15 cellular contexts compared by ENCODE assay signal in genomic region chr16:69365901-69366300, GRCh38. TPM values are rescaled to one million over a fixed set of nuclear protein-coding genes. Genes with fewer than 3 reads are reported as not detected.
DNase-seq lines count a peak whose midpoint lies in the region; ATAC-seq and TF ChIP-seq lines count a peak whose summit lies in the region.
"Had no signal": no experiment of that assay in that cellular context is flagged by ENCODE, and none has a peak within 500 bp of the region (broad histone marks: within the 10 kb centered on the region; RNA-seq: fewer than 3 reads in every experiment).

No MANE protein-coding gene starts in this region.

- intact Hi-C loops in uterus (cut with DNase I; ENCODE audit: low total_unique reads): no loop called here

- ATAC-seq in T-helper 17 cell: no peak
- ATAC-seq: CD8-positive, alpha-beta T cell had no signal

- TF ChIP-seq CTCF in fibroblast of mammary gland (conservative IDR thresholded peaks at IDR 0.05; ENCODE audit: control insufficient read depth, insufficient read depth, low read depth, low read length) (no peak), uterus (IDR thresholded peaks at IDR 0.05) (no peak)

- H3K4me1 ChIP-seq in uterus: no peaks in the 10 kb centered on the region
- H3K4me1 ChIP-seq: Peyer's patch had no signal

- no peak overlapping the region for H3K4me3 Mint-ChIP-seq in activated naive CD4-positive, alpha-beta T cell treated with anti-CD3 and anti-CD28 coated beads, Interleukin-2, amount 50 U/mL, for 24 hours
- H3K4me3 Mint-ChIP-seq in T-helper 17 cell: no peak overlapping the region
- H3K4me3 Mint-ChIP-seq: CD8-positive, alpha-beta T cell had no signal

- no peak for DNase-seq in activated naive CD4-positive, alpha-beta T cell treated with anti-CD3 and anti-CD28 coated beads, Interleukin-2, amount 50 U/mL, for 16 hours
- DNase-seq in T-helper 17 cell: no peak
- peak; percentile 76 for DNase-seq in fibroblast of mammary gland (ENCODE audit: low read depth)
- no peak for DNase-seq in uterus
- no peak for DNase-seq in medulla oblongata (ENCODE audit: extremely low spot score)
- no peak for DNase-seq in NCI-H69 (lab: John Stamatoyannopoulos, UW)
- DNase-seq: ACHN; CD8-positive, alpha-beta T cell; MV-4-11; NCI-H1436; NCI-H2029 treated with DMSO at 0.1 percent for 48 hours; NCI-H510A; Peyer's patch; SHP77 treated with DMSO at 0.1 percent for 48 hours had no signal

- no peak for TF ChIP-seq POLR2A in uterus (IDR thresholded peaks at IDR 0.05)

- peaks cover 28% of the 10 kb centered on the region for H3K36me3 Mint-ChIP-seq in activated naive CD4-positive, alpha-beta T cell treated with anti-CD3 and anti-CD28 coated beads, Interleukin-2, amount 50 U/mL, for 24 hours
- H3K36me3 Mint-ChIP-seq in T-helper 17 cell (ENCODE audit: low read depth): peaks cover 15% of the 10 kb centered on the region

- H3K27me3 Mint-ChIP-seq in activated naive CD4-positive, alpha-beta T cell treated with anti-CD3 and anti-CD28 coated beads, Interleukin-2, amount 50 U/mL, for 24 hours: no peaks in the 10 kb centered on the region
- H3K27me3 Mint-ChIP-seq in T-helper 17 cell: no peaks in the 10 kb centered on the region

- H3K4me3 ChIP-seq in fibroblast of mammary gland (ENCODE audit: control insufficient read depth, low read depth, low read length): no peak overlapping the region
- H3K4me3 ChIP-seq in uterus: no peak overlapping the region
- H3K4me3 ChIP-seq: Peyer's patch had no signal

- H3K9me3 ChIP-seq in T-helper 17 cell (ENCODE audit: control insufficient read depth, low read length, poor library complexity, severe bottlenecking): no peaks in the 10 kb centered on the region
- H3K9me3 ChIP-seq in uterus: no peaks in the 10 kb centered on the region
- H3K9me3 ChIP-seq: Peyer's patch had no signal

- H3K27ac ChIP-seq in uterus: peak overlapping the region; percentile 68 to 76
- H3K27ac ChIP-seq: Peyer's patch had no signal

- H3K36me3 ChIP-seq in uterus: no peaks in the 10 kb centered on the region

- H3K27ac Mint-ChIP-seq in activated naive CD4-positive, alpha-beta T cell treated with anti-CD3 and anti-CD28 coated beads, Interleukin-2, amount 50 U/mL, for 24 hours: peak overlapping the region; percentile 0
- peak overlapping the region; percentile 51 for H3K27ac Mint-ChIP-seq in T-helper 17 cell
- H3K27ac Mint-ChIP-seq: CD8-positive, alpha-beta T cell had no signal

- no peaks in the 10 kb centered on the region for H3K27me3 ChIP-seq in uterus
- H3K27me3 ChIP-seq: Peyer's patch had no signal

- H3K4me1 Mint-ChIP-seq in activated naive CD4-positive, alpha-beta T cell treated with anti-CD3 and anti-CD28 coated beads, Interleukin-2, amount 50 U/mL, for 24 hours: peaks cover 23% of the 10 kb centered on the region
- peaks cover 29% of the 10 kb centered on the region for H3K4me1 Mint-ChIP-seq in T-helper 17 cell

- H3K9me3 Mint-ChIP-seq in activated naive CD4-positive, alpha-beta T cell treated with anti-CD3 and anti-CD28 coated beads, Interleukin-2, amount 50 U/mL, for 24 hours: no peaks in the 10 kb centered on the region
- H3K9me3 Mint-ChIP-seq: CD8-positive, alpha-beta T cell had no signal

RNA-seq across cellular contexts. Expression of gene TMED6, which starts 14.3 kb away (rescaled TPM):
- total RNA-seq in T-helper 17 cell (under 1 TPM in 1 of 2 donors, not detected in 1; 0.75 TPM), uterus (under 1 TPM in 1 of 4 donors, not detected in 3; 0.98 TPM)

RNA-seq across cellular contexts. Expression of gene TERF2, which starts 19.9 kb away (rescaled TPM):
- total RNA-seq in T-helper 17 cell (10 to 100 TPM; 29.6 to 30.6 TPM), uterus (10 to 100 TPM; 13.5 to 62.2 (median 27.1) TPM)

RNA-seq across cellular contexts. Expression of gene NIP7, which starts 26.3 kb away (rescaled TPM):
- total RNA-seq in T-helper 17 cell (10 to 100 TPM; 28.5 to 29.7 TPM), uterus (10 to 100 TPM in 3 of 4 donors, 1 to 10 TPM in 1; 6.2 to 21.7 (median 16.9) TPM)

RNA-seq across cellular contexts. Expression of gene COG8, which starts 26.5 kb away (rescaled TPM):
- 10 to 100 TPM; 21.7 to 22.8 TPM for total RNA-seq in T-helper 17 cell
- 10 to 100 TPM; 39.4 to 58.8 (median 43.0) TPM for total RNA-seq in uterus

RNA-seq across cellular contexts. Expression of gene PDF, which starts 35.5 kb away (rescaled TPM):
- total RNA-seq in T-helper 17 cell (1 to 10 TPM; 4.1 to 4.3 TPM), uterus (10 to 100 TPM in 2 of 4 donors, 1 to 10 TPM in 2; 3.2 to 69.9 (median 13.2) TPM)
